Comparison of ENCODE assay signal across 19 cellular contexts in genomic region chr12:77220586-77220985, GRCh38.
"Had no signal": no experiment of that assay in that cellular context is flagged by ENCODE, and none has a peak within 500 bp of the region (broad histone marks: within the 10 kb centered on the region; RNA-seq: fewer than 3 reads in every experiment).

No MANE protein-coding gene starts in this region.

- H3K27ac ChIP-seq: dorsolateral prefrontal cortex, neural progenitor cell, parathyroid adenoma, right atrium auricular region, sigmoid colon, stomach, thyroid gland, vagina had no signal

- H3K27me3 ChIP-seq: dorsolateral prefrontal cortex, neural progenitor cell, right atrium auricular region, sigmoid colon, stomach, thyroid gland, vagina had no signal

- ATAC-seq: left lobe of liver; naive thymus-derived CD4-positive, alpha-beta T cell; stimulated activated effector memory CD8-positive, alpha-beta T cell treated with anti-CD3 and anti-CD28 coated beads, Interleukin-12 subunit alpha, Interleukin-12 subunit beta, amount 100 ng/mL, for 72 hours had no signal

- H3K4me3 ChIP-seq: dorsolateral prefrontal cortex, neural progenitor cell, right atrium auricular region, sigmoid colon, stomach, thyroid gland, vagina had no signal

- DNase-seq: dorsolateral prefrontal cortex; effector CD4-positive, alpha-beta T cell; foreskin melanocyte; mesenchymal stem cell; midbrain; naive thymus-derived CD4-positive, alpha-beta T cell; sigmoid colon; stimulated activated CD4-positive, alpha-beta T cell treated with anti-CD3 and anti-CD28 coated beads, Interleukin-2, amount 100 ng/mL, for 24 hours; stimulated activated CD4-positive, alpha-beta T cell treated with anti-CD3 and anti-CD28 coated beads, Interleukin-4, amount 100 ng/mL, for 24 hours; stimulated activated naive CD4-positive, alpha-beta T cell treated with Interleukin-2 at 50 U/mL for 16 hours; stomach; thyroid gland; trophoblast cell had no signal

- H3K4me1 ChIP-seq: neural progenitor cell, parathyroid adenoma, right atrium auricular region, sigmoid colon, thyroid gland, vagina had no signal

- H3K9me3 ChIP-seq: right atrium auricular region, sigmoid colon, stomach, thyroid gland, vagina had no signal

- H3K36me3 ChIP-seq: neural progenitor cell, right atrium auricular region, sigmoid colon, stomach, thyroid gland, vagina had no signal
